16 cellular contexts compared by ENCODE assay signal in genomic region chr2:172108587-172108930, GRCh38. TPM values are rescaled to one million over a fixed set of nuclear protein-coding genes. Genes with fewer than 3 reads are reported as not detected.
A peak's percentile ranks its signal among the peaks of the same experiment; 100 is the strongest.
DNase-seq lines count a peak whose midpoint lies in the region; ATAC-seq lines count a peak whose summit lies in the region.
"Had no signal": no experiment of that assay in that cellular context is flagged by ENCODE, and none has a peak within 500 bp of the region (broad histone marks: within the 10 kb centered on the region; RNA-seq: fewer than 3 reads in every experiment).

No MANE protein-coding gene starts in this region.

- H3K27ac ChIP-seq in mesendoderm (ENCODE audit: low read depth, low read length) = no peak overlapping the region

- peaks cover 36% of the 10 kb centered on the region for H3K27me3 Mint-ChIP-seq in activated naive CD8-positive, alpha-beta T cell
- H3K27me3 Mint-ChIP-seq in activated naive CD8-positive, alpha-beta T cell treated with anti-CD3 and anti-CD28 coated beads for 36 hours = peaks cover 79% of the 10 kb centered on the region
- H3K27me3 Mint-ChIP-seq in stimulated activated naive B cell treated with anti-CD40 and anti-IgM and Interleukin-4, amounts not matched to agents 10 μg/mL and 1 μg/mL and 100 μg/mL, for 72 hours = peaks cover 50 to 84% of the 10 kb centered on the region in 2 donors

- WGBS in mesendoderm (ENCODE audit: extremely low coverage, insufficient coverage, low lambda C conversion rate) = no CpG with 5 or more reads among the region's 8 CpGs

- H2BK5ac ChIP-seq in mesendoderm (ENCODE audit: low read length) = no peak overlapping the region

- H4K8ac ChIP-seq in mesendoderm (ENCODE audit: low read depth, low read length) = no peak overlapping the region

- no peak overlapping the region for H3K9ac ChIP-seq in mesendoderm (ENCODE audit: low read length)

- no peaks in the 10 kb centered on the region for H3K79me2 ChIP-seq in mesendoderm (ENCODE audit: control insufficient read depth, insufficient read depth, low read length)

- H3K56ac ChIP-seq in mesendoderm (ENCODE audit: low read length) = no peak overlapping the region

- H3K27me3 ChIP-seq in H7 (ENCODE audit: control insufficient read depth, insufficient read depth, low read length) (peaks cover 70% of the 10 kb centered on the region), mesendoderm (ENCODE audit: insufficient read depth, low read length, poor library complexity) (peaks cover 36% of the 10 kb centered on the region)

- H2BK15ac ChIP-seq in mesendoderm (replicated peaks; ENCODE audit: low read depth) = no peak overlapping the region

- no peak overlapping the region for H3K18ac ChIP-seq in mesendoderm (ENCODE audit: low read length)

- no peak for ATAC-seq in stimulated activated naive B cell treated with anti-CD40 and anti-IgM and Interleukin-4, amounts not matched to agents 10 μg/mL and 1 μg/mL and 100 μg/mL, for 72 hours (replicated peaks)
- ATAC-seq: HCT116 had no signal

- no peak overlapping the region for H4K5ac ChIP-seq in mesendoderm (ENCODE audit: low read length)

- H3K4me1 ChIP-seq in mesendoderm (ENCODE audit: control insufficient read depth, low read depth, low read length) = peaks cover 2% of the 10 kb centered on the region

- DNase-seq in activated naive CD8-positive, alpha-beta T cell treated with anti-CD3 and anti-CD28 coated beads for 36 hours = no peak
- DNase-seq in H7 (peak; percentile 56), mesendoderm (no peak), 8988T (no peak), OCI-M2 (lab: John Stamatoyannopoulos, UW; ENCODE audit: unreplicated experiment) (no peak), cardiac septum (ENCODE audit: low spot score) (no peak)
- DNase-seq in stimulated activated naive B cell treated with anti-CD40 and anti-IgM and Interleukin-4, amounts not matched to agents 10 μg/mL and 1 μg/mL and 100 μg/mL, for 72 hours = no peak
- DNase-seq: AML-193, DMS79, MV-4-11, NCI-H1417 treated with DMSO at 0.1 percent for 48 hours, NCI-H2029 treated with DMSO at 0.1 percent for 48 hours, NCI-H510A had no signal

- H3K4me2 ChIP-seq in mesendoderm (ENCODE audit: low read length) = no peak overlapping the region

- peak overlapping the region; percentile 44 for H3K4me3 Mint-ChIP-seq in activated naive CD8-positive, alpha-beta T cell
- no peak overlapping the region for H3K4me3 Mint-ChIP-seq in activated naive CD8-positive, alpha-beta T cell treated with anti-CD3 and anti-CD28 coated beads for 36 hours
- peak overlapping the region in 1 of 2 donors; percentile 45 for H3K4me3 Mint-ChIP-seq in stimulated activated naive B cell treated with anti-CD40 and anti-IgM and Interleukin-4, amounts not matched to agents 10 μg/mL and 1 μg/mL and 100 μg/mL, for 72 hours

- no peaks in the 10 kb centered on the region for H3K36me3 Mint-ChIP-seq in activated naive CD8-positive, alpha-beta T cell
- H3K36me3 Mint-ChIP-seq in activated naive CD8-positive, alpha-beta T cell treated with anti-CD3 and anti-CD28 coated beads for 36 hours = no peaks in the 10 kb centered on the region
- H3K36me3 Mint-ChIP-seq in stimulated activated naive B cell treated with anti-CD40 and anti-IgM and Interleukin-4, amounts not matched to agents 10 μg/mL and 1 μg/mL and 100 μg/mL, for 72 hours = peaks cover 0 to 4% of the 10 kb centered on the region in 2 donors

- no peak overlapping the region for H2AK5ac ChIP-seq in mesendoderm (ENCODE audit: low read length)

- H3K36me3 ChIP-seq in H7 (replicated peaks; ENCODE audit: control insufficient read depth, insufficient read depth, low read length) (no peaks in the 10 kb centered on the region), mesendoderm (ENCODE audit: control insufficient read depth, insufficient read depth, low read length) (no peaks in the 10 kb centered on the region)

- H3K79me1 ChIP-seq in mesendoderm (ENCODE audit: low read length) = no peaks in the 10 kb centered on the region

- H3K4me3 ChIP-seq in H7 (ENCODE audit: insufficient read depth, low read depth, low read length) = no peak overlapping the region
- no peak overlapping the region for H3K4me3 ChIP-seq in mesendoderm (ENCODE audit: low read length)

- peak overlapping the region; percentile 48 for H3K23ac ChIP-seq in mesendoderm (ENCODE audit: low read length)

- H3K4ac ChIP-seq in mesendoderm (ENCODE audit: low read depth, low read length) = no peak overlapping the region

- no peak overlapping the region for H3K27ac Mint-ChIP-seq in activated naive CD8-positive, alpha-beta T cell
- no peak overlapping the region for H3K27ac Mint-ChIP-seq in activated naive CD8-positive, alpha-beta T cell treated with anti-CD3 and anti-CD28 coated beads for 36 hours
- peak overlapping the region; percentile 65 for H3K27ac Mint-ChIP-seq in stimulated activated naive B cell treated with anti-CD40 and anti-IgM and Interleukin-4, amounts not matched to agents 10 μg/mL and 1 μg/mL and 100 μg/mL, for 72 hours

- no peaks in the 10 kb centered on the region for H3K9me3 Mint-ChIP-seq in activated naive CD8-positive, alpha-beta T cell (ENCODE audit: low read depth)
- H3K9me3 Mint-ChIP-seq in activated naive CD8-positive, alpha-beta T cell treated with anti-CD3 and anti-CD28 coated beads for 36 hours = no peaks in the 10 kb centered on the region
- peaks cover 0 to 3% of the 10 kb centered on the region in 2 donors for H3K9me3 Mint-ChIP-seq in stimulated activated naive B cell treated with anti-CD40 and anti-IgM and Interleukin-4, amounts not matched to agents 10 μg/mL and 1 μg/mL and 100 μg/mL, for 72 hours

- intact Hi-C loops in cardiac septum (cut with DNase I) = loop anchor here (10.0 kb wide), 1 partner anchor 514 kb away; no protein-coding TSS in a partner anchor

- peaks cover 37% of the 10 kb centered on the region for H3K4me1 Mint-ChIP-seq in activated naive CD8-positive, alpha-beta T cell (ENCODE audit: low read depth)
- H3K4me1 Mint-ChIP-seq in activated naive CD8-positive, alpha-beta T cell treated with anti-CD3 and anti-CD28 coated beads for 36 hours = peaks cover 28% of the 10 kb centered on the region
- peaks cover 23 to 26% of the 10 kb centered on the region in 2 donors for H3K4me1 Mint-ChIP-seq in stimulated activated naive B cell treated with anti-CD40 and anti-IgM and Interleukin-4, amounts not matched to agents 10 μg/mL and 1 μg/mL and 100 μg/mL, for 72 hours

- H2BK120ac ChIP-seq in mesendoderm (ENCODE audit: low read depth, low read length) = no peak overlapping the region

RNA-seq across cellular contexts. Expression of gene DLX2, which starts 5.9 kb away (rescaled TPM):
- total RNA-seq in activated naive CD8-positive, alpha-beta T cell treated with anti-CD3 and anti-CD28 coated beads for 36 hours = not detected
- not detected in 2 replicates for total RNA-seq in H7 (2014; rRNA removed; shearing (Covaris generic))
- 0.14 TPM for polyA plus RNA-seq in mesendoderm (2013, experiment 1 of 2)
- 0.10 TPM for polyA plus RNA-seq in mesendoderm (2013, experiment 2 of 2)
- total RNA-seq in cardiac septum = not detected
- total RNA-seq: HT-29 had no signal

RNA-seq across cellular contexts. Expression of gene DLX1, which starts 23.3 kb away (rescaled TPM):
- under 1 TPM in 1 of 2 experiments, not detected in 1; 0.10 TPM for total RNA-seq in activated naive CD8-positive, alpha-beta T cell treated with anti-CD3 and anti-CD28 coated beads for 36 hours
- 0.26 TPM in 1 of 2 replicates, not detected in the other for total RNA-seq in H7 (2014; rRNA removed; shearing (Covaris generic))
- 0.29 TPM for polyA plus RNA-seq in mesendoderm (2013, experiment 1 of 2)
- polyA plus RNA-seq in mesendoderm (2013, experiment 2 of 2) = 0.28 TPM
- total RNA-seq in cardiac septum = not detected
